In the genomic region with DNA sequence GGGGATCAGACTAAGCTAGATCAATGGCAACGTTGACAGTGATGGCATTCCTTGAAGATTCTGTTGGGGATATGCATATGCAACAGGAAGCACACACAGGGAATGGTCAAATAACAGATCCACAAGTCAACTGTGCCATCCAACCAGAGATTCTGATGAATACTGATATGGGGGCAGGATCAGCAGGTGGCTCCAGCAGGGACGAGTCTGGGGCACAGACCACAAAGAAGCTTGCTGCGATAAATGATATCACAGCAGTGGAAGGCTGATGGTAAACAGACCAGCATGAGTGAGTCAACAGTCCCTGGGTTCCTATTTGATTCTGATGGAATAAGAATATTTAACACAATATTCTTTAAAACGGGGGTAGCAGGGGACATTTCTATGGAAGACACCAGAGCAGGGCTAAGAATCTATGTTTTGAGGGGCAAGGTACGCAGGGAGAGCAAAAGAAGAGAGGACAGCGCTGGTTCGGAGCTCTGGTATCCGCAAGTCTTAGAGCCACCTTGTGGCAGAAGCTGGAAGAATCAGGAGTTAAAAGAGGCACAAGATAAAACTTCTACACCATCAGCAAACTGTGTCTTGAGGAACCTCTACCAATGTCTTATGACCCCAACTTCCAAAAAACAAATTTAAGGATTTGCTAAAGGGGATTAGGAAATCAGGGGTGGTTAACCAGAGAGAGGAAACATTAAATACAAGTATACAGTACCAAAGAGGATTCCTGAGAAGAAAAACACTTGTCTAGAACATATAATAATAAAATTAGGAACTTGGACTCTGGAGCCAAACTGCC, we compare ENCODE assay signal across 8 cellular contexts. TPM values are rescaled to one million over a fixed set of nuclear protein-coding genes. Genes with fewer than 3 reads are reported as not detected.
DNase-seq lines count a peak whose midpoint lies in the region; ATAC-seq and TF ChIP-seq lines count a peak whose summit lies in the region.
"Not testable (repeated sequence)": the region's sequence is repeated elsewhere in the genome, so short reads cannot be mapped to it uniquely, and the experiment has no call there.

No MANE protein-coding gene starts in this region.

- 18% methylated on average over 8 of the region's 8 CpGs for WGBS in esophagus muscularis mucosa

- H3K27me3 Mint-ChIP-seq in CD14-positive monocyte (ENCODE audit: low read depth in 3 of 3); mesothelial cell of epicardium (ENCODE audit: low read depth): not testable (repeated sequence)

- not testable (repeated sequence) for H3K27ac ChIP-seq in esophagus muscularis mucosa (replicated peaks in 1 of 4)

- intact Hi-C loops in CD14-positive monocyte (cut with micrococcal nuclease) = not testable (repeated sequence)
- intact Hi-C loops in esophagus muscularis mucosa (cut with DNase I) = loop anchor here (2.0 kb wide), 1 partner anchor 21 kb away; no protein-coding TSS in a partner anchor

- not testable (repeated sequence) for H3K9me3 Mint-ChIP-seq in CD14-positive monocyte, mesothelial cell of epicardium

- peaks cover 0 to 10% of the 10 kb centered on the region in 2 donors for H3K36me3 Mint-ChIP-seq in CD14-positive monocyte
- H3K36me3 Mint-ChIP-seq in mesothelial cell of epicardium = not testable (repeated sequence)

- not testable (repeated sequence) for H3K4me1 ChIP-seq in esophagus muscularis mucosa

- not testable (repeated sequence) for TF ChIP-seq POLR2A in esophagus muscularis mucosa (IDR thresholded peaks at IDR 0.05; ENCODE audit: low read depth)

- peak overlapping the region in 6 of 7 donors; percentile 46 to 76 (median 62) for H3K27ac Mint-ChIP-seq in CD14-positive monocyte
- H3K27ac Mint-ChIP-seq in mesothelial cell of epicardium = not testable (repeated sequence)

- ATAC-seq in GM19438 (IDR thresholded peaks at IDR 0.05; ENCODE audit: low read depth, unreplicated experiment) (peak; percentile 56), SK-N-SH treated with all-trans-retinoic acid at 6 μM for 48 hours (peak; percentile 92)

- peak overlapping the region; percentile 69 to 88 for H3K4me3 Mint-ChIP-seq in CD14-positive monocyte
- H3K4me3 Mint-ChIP-seq in mesothelial cell of epicardium = not testable (repeated sequence)

- H3K4me1 Mint-ChIP-seq in CD14-positive monocyte = peaks cover 46% of the 10 kb centered on the region
- H3K4me1 Mint-ChIP-seq in mesothelial cell of epicardium = peaks cover 11% of the 10 kb centered on the region

- peak overlapping the region in 2 of 4 donors; percentile 16 to 37 for H3K4me3 ChIP-seq in esophagus muscularis mucosa

- TF ChIP-seq CTCF in CD14-positive monocyte (IDR thresholded peaks at IDR 0.05) (peak; percentile 72), esophagus muscularis mucosa (IDR thresholded peaks at IDR 0.05) (peak; percentile 40 to 58 (median 40)), mesothelial cell of epicardium (IDR thresholded peaks at IDR 0.05; ENCODE audit: unreplicated experiment) (peak; percentile 32)

- H3K9me3 ChIP-seq in esophagus muscularis mucosa = not testable (repeated sequence)

- in situ Hi-C loops in KBM-7 (cut with MboI; ENCODE audit: low pct_unique_long_range_greater_than_20kb, low sequenced_read_pairs) = not testable (repeated sequence)

- not testable (repeated sequence) for H3K27me3 ChIP-seq in esophagus muscularis mucosa

- TF ChIP-seq EP300 in esophagus muscularis mucosa (IDR thresholded peaks at IDR 0.05) = not testable (repeated sequence)

- not testable (repeated sequence) for H3K36me3 ChIP-seq in esophagus muscularis mucosa

- DNase-seq in CD14-positive monocyte (ENCODE audit: low spot score); esophagus muscularis mucosa (ENCODE audit: extremely low spot score); mesothelial cell of epicardium (ENCODE audit: low spot score in 2 of 2, unreplicated experiment in 2 of 2): not testable (repeated sequence)
- DNase-seq in KBM-7 = peak; percentile 40
- peak; percentile 19 for DNase-seq in activated effector memory CD4-positive, alpha-beta T cell treated with Interleukin-2 at 50 U/mL for 16 hours
- DNase-seq in stimulated activated CD8-positive, alpha-beta memory T cell treated with anti-CD3 and anti-CD28 coated beads, Interleukin-15, amount 100 ng/mL, for 1 hour (ENCODE audit: low read depth) = peak; percentile 19

TF ChIP-seq in SK-N-SH treated with all-trans-retinoic acid at 6 μM for 48 hours, 23 proteins besides CTCF, POLR2A, EP300 and RAD21:
- TF ChIP-seq TCF4 (CRISPR knock-in tag; IDR thresholded peaks at IDR 0.05; ENCODE audit: borderline replicate concordance) = peak; percentile 36; the same call in 1 of the 2 replicates

RNA-seq across cellular contexts. Expression of a gene that starts 25.3 kb away (rescaled TPM):
- polyA plus RNA-seq in CD14-positive monocyte = 100 to 1,000 TPM; 128 to 168 TPM
- total RNA-seq in esophagus muscularis mucosa (10 to 100 TPM; 20.3 to 23.4 (median 21.7) TPM), mesothelial cell of epicardium (6.6 to 8.0 TPM (median 7.6 TPM) in 3 replicates)
